30 cellular contexts compared by ENCODE assay signal in the genomic region with DNA sequence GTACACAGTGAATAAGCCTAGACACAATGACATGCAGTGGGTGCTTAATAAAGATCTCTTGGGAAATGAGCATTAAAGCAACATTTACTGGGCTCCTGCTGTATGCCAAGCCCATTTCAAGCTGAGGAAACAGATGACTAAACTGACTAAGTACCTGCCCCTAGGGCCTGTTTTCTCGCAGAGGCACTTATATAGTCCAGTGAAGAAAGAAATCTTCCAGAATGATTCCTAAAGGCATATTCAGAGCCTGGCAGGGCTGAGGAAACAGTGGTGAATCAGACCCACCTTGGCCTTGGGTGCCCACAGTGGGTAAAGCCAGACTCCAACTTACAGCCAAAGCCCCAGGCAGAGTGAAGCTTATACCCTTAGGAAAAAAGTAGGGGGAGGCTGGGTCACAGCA. TPM values are rescaled to one million over a fixed set of nuclear protein-coding genes. Genes with fewer than 3 reads are reported as not detected.
"Had no signal": no experiment of that assay in that cellular context is flagged by ENCODE, and none has a peak within 500 bp of the region (broad histone marks: within the 10 kb centered on the region; RNA-seq: fewer than 3 reads in every experiment).

No MANE protein-coding gene starts in this region.

- H3K27me3 ChIP-seq: esophagus squamous epithelium, heart right ventricle, left lung, ovary, sigmoid colon, stomach, testis, tibial artery, upper lobe of right lung, uterus had no signal

- H3K27ac ChIP-seq: coronary artery, esophagus squamous epithelium, heart right ventricle, left lung, ovary, psoas muscle, sigmoid colon, stomach, testis, tibial artery, upper lobe of right lung, uterus had no signal

- H3K4me3 ChIP-seq: coronary artery, esophagus squamous epithelium, heart right ventricle, left lung, mucosa of descending colon, ovary, psoas muscle, sigmoid colon, stomach, tibial artery, upper lobe of right lung, uterus had no signal

- H3K4me3 Mint-ChIP-seq: mesothelial cell of epicardium; natural killer cell treated with Interleukin-12 subunit alpha and Interleukin-12 subunit beta and Interleukin-15 and Interleukin-18, amount 100 ng/mL, for 72 hours; stimulated activated effector memory CD8-positive, alpha-beta T cell treated with anti-CD3 and anti-CD28 coated beads, Interleukin-12 subunit alpha, Interleukin-12 subunit beta, amount 100 ng/mL, for 72 hours had no signal

- H3K27me3 Mint-ChIP-seq: effector memory CD8-positive, alpha-beta T cell had no signal

- ATAC-seq: effector memory CD8-positive, alpha-beta T cell; heart right ventricle; left cardiac atrium; left lung; mucosa of descending colon; natural killer cell treated with Interleukin-12 subunit alpha and Interleukin-12 subunit beta and Interleukin-15 and Interleukin-18, amount 100 ng/mL, for 72 hours; psoas muscle; right cardiac atrium; stimulated activated effector memory CD8-positive, alpha-beta T cell treated with anti-CD3 and anti-CD28 coated beads, Interleukin-12 subunit alpha, Interleukin-12 subunit beta, amount 100 ng/mL, for 72 hours; upper lobe of right lung had no signal

- H3K27ac Mint-ChIP-seq: effector memory CD8-positive, alpha-beta T cell; mesothelial cell of epicardium; natural killer cell treated with Interleukin-12 subunit alpha and Interleukin-12 subunit beta and Interleukin-15 and Interleukin-18, amount 100 ng/mL, for 72 hours; stimulated activated effector memory CD8-positive, alpha-beta T cell treated with anti-CD3 and anti-CD28 coated beads, Interleukin-12 subunit alpha, Interleukin-12 subunit beta, amount 100 ng/mL, for 72 hours had no signal

- H3K9me3 Mint-ChIP-seq: effector memory CD8-positive, alpha-beta T cell; mesothelial cell of epicardium; natural killer cell treated with Interleukin-12 subunit alpha and Interleukin-12 subunit beta and Interleukin-15 and Interleukin-18, amount 100 ng/mL, for 72 hours; stimulated activated effector memory CD8-positive, alpha-beta T cell treated with anti-CD3 and anti-CD28 coated beads, Interleukin-12 subunit alpha, Interleukin-12 subunit beta, amount 100 ng/mL, for 72 hours had no signal

- H3K36me3 ChIP-seq: left lung, ovary, tibial artery, uterus had no signal

- DNase-seq: effector memory CD8-positive, alpha-beta T cell; erythroblast; esophagus squamous epithelium; foreskin melanocyte; glutamatergic neuron; heart right ventricle; hippocampal formation; left cardiac atrium; left lung; mesenchymal stem cell; mucosa of descending colon; naive B cell; nucleus accumbens; ovary; right cardiac atrium; sigmoid colon; stimulated activated CD4-positive, alpha-beta T cell treated with anti-CD3 and anti-CD28 coated beads, Interleukin-2, amount 100 ng/mL, for 24 hours; stimulated activated CD4-positive, alpha-beta T cell treated with anti-CD3 and anti-CD28 coated beads, Interleukin-4, amount 100 ng/mL, for 24 hours; stimulated activated naive CD4-positive, alpha-beta T cell treated with Interleukin-2 at 50 U/mL for 16 hours; stomach; testis; tibial artery; uterus had no signal

- H3K9me3 ChIP-seq: esophagus squamous epithelium, heart right ventricle, left lung, mucosa of descending colon, ovary, psoas muscle, sigmoid colon, stomach, testis, tibial artery, upper lobe of right lung, uterus had no signal

RNA-seq across cellular contexts. Expression of gene S100P, which starts 22.0 kb away (rescaled TPM):
- total RNA-seq: renal cortical epithelial cell had no signal
